ENCODE assay signal across 10 cellular contexts in the genomic region with DNA sequence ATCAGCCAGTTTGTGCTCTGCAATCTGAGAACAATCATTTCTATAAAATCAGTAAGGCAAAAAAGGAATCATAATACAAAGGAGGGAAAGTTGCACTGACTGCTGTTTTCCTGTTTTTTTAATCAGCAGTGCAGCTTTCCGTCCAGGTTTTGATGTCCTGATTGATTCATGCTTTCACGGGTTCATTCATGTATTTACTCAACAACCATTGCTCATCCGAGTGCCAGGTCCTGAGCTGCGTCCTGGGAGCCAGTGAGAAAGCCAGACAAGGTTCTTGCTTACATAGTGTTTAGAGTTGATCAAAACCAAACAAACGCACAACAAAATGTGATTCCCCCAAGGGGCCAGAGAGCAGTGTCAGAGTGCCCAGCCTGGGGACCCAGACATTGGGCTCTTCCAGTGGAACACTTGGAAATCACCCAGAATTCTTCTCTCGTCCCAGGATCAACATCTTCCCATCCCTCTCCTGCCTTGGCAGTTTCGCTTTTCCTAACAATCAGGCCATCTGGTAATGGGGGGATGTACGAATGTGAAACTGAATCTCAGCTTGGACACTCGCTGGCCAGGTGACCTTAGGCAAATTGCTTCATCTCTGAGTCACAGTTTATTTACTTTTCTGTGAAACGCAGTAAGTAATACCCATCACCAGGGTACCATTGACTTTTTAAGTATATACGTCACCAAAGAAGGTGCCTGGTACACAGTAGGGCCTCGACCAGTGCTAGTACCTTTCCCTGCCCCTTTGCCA. TPM values are rescaled to one million over a fixed set of nuclear protein-coding genes. Genes with fewer than 3 reads are reported as not detected.
A peak's percentile ranks its signal among the peaks of the same experiment; 100 is the strongest.
DNase-seq lines count a peak whose midpoint lies in the region; ATAC-seq and TF ChIP-seq lines count a peak whose summit lies in the region.
"Had no signal": no experiment of that assay in that cellular context is flagged by ENCODE, and none has a peak within 500 bp of the region (broad histone marks: within the 10 kb centered on the region; RNA-seq: fewer than 3 reads in every experiment).

No MANE protein-coding gene starts in this region.

- no peak overlapping the region for H3K4me3 ChIP-seq in HEK293 (ENCODE audit: low read depth, low read length)
- H3K4me3 ChIP-seq in PC-9, result peak overlapping the region; percentile 55; the same call in 1 of the 2 replicates
- H3K4me3 ChIP-seq in osteoblast (ENCODE audit: insufficient read depth, low read length), result peak overlapping the region; percentile 67
- H3K4me3 ChIP-seq: ovary had no signal

- POLR2A ChIA-PET in HEK293 (lab: Yijun Ruan, JAX), result no interaction called here
- POLR2A ChIA-PET in PC-9 (lab: Charles Lee; ENCODE audit: unreplicated experiment), result interaction anchor here (0.6 kb wide), 1 partner anchor 13 kb away, joined by 7 read pairs; a partner anchor contains a TSS

- H3F3A ChIP-seq in PC-9 (ENCODE audit: insufficient read depth, low read depth), result peaks cover 13% of the 10 kb centered on the region

- BruUV-seq in PC-9 (replicated peaks; lab: Mats Ljungman, UMichigan), result no TSS peak

- no peaks in the 10 kb centered on the region for H3K9me3 Mint-ChIP-seq in activated naive CD8-positive, alpha-beta T cell treated with anti-CD3 and anti-CD28 coated beads, Interleukin-2, amount 50 U/mL, for 24 hours

- DNase-seq in PC-9 (peak; percentile 48 to 88), epithelial cell of prostate (ENCODE audit: low read depth, low spot score) (peak; percentile 65), osteoblast (ENCODE audit: insufficient read length, low spot score, missing footprints) (no peak), pons (ENCODE audit: low spot score) (no peak), NCI-H2107 (lab: John Stamatoyannopoulos, UW) (no peak)
- DNase-seq in activated naive CD8-positive, alpha-beta T cell treated with anti-CD3 and anti-CD28 coated beads, Interleukin-2, amount 50 U/mL, for 24 hours, result no peak

- H3K27me3 ChIP-seq in PC-9 (ENCODE audit: insufficient read depth, low read depth) (peaks cover 3% of the 10 kb centered on the region; the same call in 1 of the 2 replicates), osteoblast (ENCODE audit: insufficient read depth, low read length) (peaks cover 16% of the 10 kb centered on the region)
- H3K27me3 ChIP-seq: ovary had no signal

- peak overlapping the region; percentile 76; the same call in 1 of the 2 replicates for H2AFZ ChIP-seq in PC-9
- H2AFZ ChIP-seq in osteoblast (ENCODE audit: low read length), result peak overlapping the region; percentile 67

- H3K9me2 ChIP-seq in PC-9 (ENCODE audit: insufficient read depth), result no peaks in the 10 kb centered on the region

- TF ChIP-seq CTCF in HEK293 (tag by site-specific recombination; IDR thresholded peaks at IDR 0.05), result no peak
- no peak for TF ChIP-seq CTCF in PC-9 (conservative IDR thresholded peaks at IDR 0.05)
- TF ChIP-seq CTCF in osteoblast (IDR thresholded peaks at IDR 0.05; ENCODE audit: extremely low read depth, low read depth, low read length), result no peak

- ATAC-seq in HG02884 (IDR thresholded peaks at IDR 0.05; ENCODE audit: unreplicated experiment), result no peak
- ATAC-seq in activated naive CD8-positive, alpha-beta T cell treated with anti-CD3 and anti-CD28 coated beads, Interleukin-2, amount 50 U/mL, for 24 hours, result no peak

- no peak overlapping the region for H3K27ac Mint-ChIP-seq in activated naive CD8-positive, alpha-beta T cell treated with anti-CD3 and anti-CD28 coated beads, Interleukin-2, amount 50 U/mL, for 24 hours
- H3K27ac Mint-ChIP-seq: IgD-negative memory B cell had no signal

- intact Hi-C loops in PC-9 (cut with micrococcal nuclease; ENCODE audit: unreplicated experiment), result loop anchor here (2.0 kb wide), 1 partner anchor 35 kb away; a partner anchor contains a TSS

- H3K36me3 Mint-ChIP-seq in activated naive CD8-positive, alpha-beta T cell treated with anti-CD3 and anti-CD28 coated beads, Interleukin-2, amount 50 U/mL, for 24 hours (ENCODE audit: low read depth), result no peaks in the 10 kb centered on the region
- H3K36me3 Mint-ChIP-seq: IgD-negative memory B cell had no signal

- H3K4me2 ChIP-seq in PC-9, result peak overlapping the region; percentile 87
- H3K4me2 ChIP-seq in osteoblast (ENCODE audit: insufficient read depth, low read length), result peak overlapping the region; percentile 85

- no peak overlapping the region for H3K27ac ChIP-seq in HEK293 (ENCODE audit: extremely low read depth, low read depth, low read length)
- H3K27ac ChIP-seq in PC-9, result peak overlapping the region; percentile 92
- peak overlapping the region; percentile 86 for H3K27ac ChIP-seq in epithelial cell of prostate
- peak overlapping the region; percentile 43 for H3K27ac ChIP-seq in osteoblast (ENCODE audit: low read depth, low read length)

- peaks cover 39% of the 10 kb centered on the region for H3K27me3 Mint-ChIP-seq in activated naive CD8-positive, alpha-beta T cell treated with anti-CD3 and anti-CD28 coated beads, Interleukin-2, amount 50 U/mL, for 24 hours

- no peaks in the 10 kb centered on the region for H3K79me2 ChIP-seq in PC-9 (ENCODE audit: low read depth)
- H3K79me2 ChIP-seq in osteoblast (ENCODE audit: insufficient read depth, low read length), result no peaks in the 10 kb centered on the region

- H3K9me3 ChIP-seq in HEK293 (ENCODE audit: control insufficient read depth, insufficient read depth, low read depth, low read length) (no peaks in the 10 kb centered on the region), PC-9 (ENCODE audit: insufficient read depth, low read depth) (no peaks in the 10 kb centered on the region), osteoblast (ENCODE audit: low read depth, low read length) (no peaks in the 10 kb centered on the region)
- H3K9me3 ChIP-seq: ovary had no signal

- H3K4me1 Mint-ChIP-seq in activated naive CD8-positive, alpha-beta T cell treated with anti-CD3 and anti-CD28 coated beads, Interleukin-2, amount 50 U/mL, for 24 hours, result peaks cover 2% of the 10 kb centered on the region

- CTCF ChIA-PET in HEK293 (lab: Yijun Ruan, JAX) (interaction anchor here (1.0 to 5.6 kb wide), 5 partner anchors 9 to 205 kb away, joined by 3 to 26 read pairs (median 4); no protein-coding TSS in a partner anchor), PC-9 (lab: Charles Lee) (interaction anchor here (0.7 kb wide), 1 partner anchor 81 kb away, joined by 4 read pairs; no protein-coding TSS in a partner anchor)

- H4K20me1 ChIP-seq in PC-9 (ENCODE audit: insufficient read depth), result no peaks in the 10 kb centered on the region
- H4K20me1 ChIP-seq in osteoblast (ENCODE audit: insufficient read depth, low read length), result no peaks in the 10 kb centered on the region

- H3K4me3 Mint-ChIP-seq in activated naive CD8-positive, alpha-beta T cell treated with anti-CD3 and anti-CD28 coated beads, Interleukin-2, amount 50 U/mL, for 24 hours, result no peak overlapping the region
- H3K4me3 Mint-ChIP-seq: IgD-negative memory B cell had no signal

- H3K4me1 ChIP-seq in HEK293 (ENCODE audit: control insufficient read depth, insufficient read depth, low read length) (peaks cover 5% of the 10 kb centered on the region; the same call in 1 of the 2 replicates), PC-9 (replicated peaks; ENCODE audit: insufficient read depth) (peaks cover 19% of the 10 kb centered on the region), osteoblast (ENCODE audit: insufficient read depth, low read length) (peaks cover 12% of the 10 kb centered on the region)

- no peaks in the 10 kb centered on the region for H3K36me3 ChIP-seq in HEK293 (ENCODE audit: control insufficient read depth in 2 of 2, insufficient read depth in 1 of 2, low read length in 2 of 2)
- H3K36me3 ChIP-seq in PC-9 (ENCODE audit: low read depth), result no peaks in the 10 kb centered on the region
- H3K36me3 ChIP-seq in osteoblast (ENCODE audit: insufficient read depth, low read length), result no peaks in the 10 kb centered on the region
- H3K36me3 ChIP-seq: ovary had no signal

TF ChIP-seq in HEK293, 187 proteins besides CTCF, POLR2A, EP300 and RAD21:
- TF ChIP-seq ZBTB17 (tag by site-specific recombination; IDR thresholded peaks at IDR 0.05), result peak; percentile 70
- no peak for TF ChIP-seq ZFHX2 (tag by site-specific recombination; conservative IDR thresholded peaks at IDR 0.05)

RNA-seq across cellular contexts. Expression of a gene that starts 13.3 kb away (rescaled TPM):
- 0.93 and 1.3 TPM in 2 replicates for total RNA-seq in PC-9 (2021)
- total RNA-seq in osteoblast, result under 0.01 TPM in 1 of 2 replicates, not detected in the other

RNA-seq across cellular contexts. Expression of a gene that starts 33.8 kb away (rescaled TPM):
- total RNA-seq in PC-9 (2021), result 48.2 and 58.5 TPM in 2 replicates
- 0.72 and 1.2 TPM in 2 replicates for total RNA-seq in osteoblast

Comparison
In these comparisons a context has a peak if more than half of its experiments do, and no peak if none do; other contexts are left out.
1. DNase-seq: peak in PC-9 (2 of 2) and epithelial cell of prostate (single experiment); none in osteoblast (single experiment), pons (single experiment), NCI-H2107 (single experiment) and activated naive CD8-positive, alpha-beta T cell treated with anti-CD3 and anti-CD28 coated beads, Interleukin-2, amount 50 U/mL, for 24 hours (single experiment).
2. RNA of a gene that starts 33.8 kb away (total RNA-seq): 48.2 to 58.5 TPM in PC-9; 0.72 to 1.2 TPM in osteoblast; every median in the first group is over 10 times any median in the second.